ENCODE assay signal across 1 cellular context in genomic region chr4:16857425-16857824, GRCh38.
TF ChIP-seq lines count a peak whose summit lies in the region.

No MANE protein-coding gene starts in this region.

TF ChIP-seq in endothelial cell of umbilical vein, 7 proteins besides CTCF, POLR2A, EP300 and RAD21 (continued from another document):
- no peak for TF ChIP-seq MYC (IDR thresholded peaks at IDR 0.05; ENCODE audit: low read depth, low read length)
